In the genomic region with DNA sequence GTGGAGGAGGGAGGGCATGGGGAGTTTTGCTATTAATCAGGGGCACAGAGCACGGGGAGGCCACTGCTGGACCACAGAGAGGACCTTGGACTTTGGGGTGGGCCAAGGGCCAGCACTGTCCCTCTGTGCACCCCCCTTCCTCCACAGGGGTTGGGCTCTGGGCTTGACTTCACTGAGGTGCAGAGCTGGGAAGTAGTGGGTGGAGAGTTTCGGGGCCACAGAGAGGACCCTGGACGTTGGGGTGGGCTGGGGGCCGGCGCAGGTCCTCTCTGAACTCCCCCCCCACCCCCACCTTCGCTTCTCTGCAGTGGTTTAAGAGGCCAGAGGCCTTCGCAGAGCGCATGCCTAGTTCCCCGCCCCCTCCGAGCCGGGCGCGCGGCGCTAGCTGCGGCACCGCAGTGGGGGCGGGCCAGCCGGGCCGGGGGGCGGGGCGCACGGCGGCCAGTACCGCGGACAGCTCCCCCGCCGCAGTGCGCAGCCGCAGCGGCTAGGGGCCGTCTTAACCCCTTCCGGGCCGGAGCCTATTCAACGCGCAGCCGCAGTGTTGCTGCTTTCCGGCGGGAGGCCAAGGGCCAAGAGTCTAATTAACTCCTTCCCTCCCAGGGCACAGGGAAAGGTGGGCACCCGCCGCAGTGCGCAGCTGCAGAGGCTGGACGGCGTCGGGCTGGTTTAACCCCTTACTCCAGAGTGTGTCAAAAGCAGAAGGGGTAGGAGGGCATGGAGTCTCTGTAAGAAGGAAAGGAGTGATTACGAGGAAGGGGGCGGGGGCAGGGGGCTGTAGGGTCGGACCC, we compare ENCODE assay signal across 8 cellular contexts. TPM values are rescaled to one million over a fixed set of nuclear protein-coding genes. Genes with fewer than 3 reads are reported as not detected.
DNase-seq lines count a peak whose midpoint lies in the region; ATAC-seq and TF ChIP-seq lines count a peak whose summit lies in the region.

No MANE protein-coding gene starts in this region.

- intact Hi-C loops in left ventricle myocardium inferior (cut with micrococcal nuclease), result no loop called here

- no peaks in the 10 kb centered on the region for H3K36me3 ChIP-seq in left ventricle myocardium inferior

- ATAC-seq in HG02840 (IDR thresholded peaks at IDR 0.05; ENCODE audit: low FRiP score, unreplicated experiment) (no peak), HG02610 (IDR thresholded peaks at IDR 0.05; ENCODE audit: unreplicated experiment) (no peak)

- no peaks in the 10 kb centered on the region for H3K9me3 ChIP-seq in left ventricle myocardium inferior (replicated peaks)

- H3K4me3 ChIP-seq in left ventricle myocardium inferior, result peak overlapping the region; percentile 41

- peaks cover 49% of the 10 kb centered on the region for H3K27me3 ChIP-seq in left ventricle myocardium inferior (ENCODE audit: low read depth)

- H3K27ac ChIP-seq in left ventricle myocardium inferior (replicated peaks), result no peak overlapping the region

- peaks cover 36% of the 10 kb centered on the region for H3K4me1 ChIP-seq in left ventricle myocardium inferior

- DNase-seq in DMS79 (lab: John Stamatoyannopoulos, UW) (peak; percentile 90), NAMALWA (ENCODE audit: low spot score) (peak; percentile 86), SHP77 (lab: John Stamatoyannopoulos, UW) (peak; percentile 93), left ventricle myocardium inferior (peak; percentile 62), retina (peak; percentile 89)
- peak; percentile 41 for DNase-seq in activated gamma-delta T cell treated with anti-CD3 and anti-CD28 coated beads, Interleukin-2, amount 50 U/mL, for 16 hours (ENCODE audit: low read depth)

- no peak for TF ChIP-seq CTCF in left ventricle myocardium inferior (IDR thresholded peaks at IDR 0.05; ENCODE audit: borderline replicate concordance)

RNA-seq across cellular contexts. Expression of a gene that starts 3.7 kb away (rescaled TPM):
- total RNA-seq in left ventricle myocardium inferior, result 2.6 TPM

RNA-seq across cellular contexts. Expression of a gene that starts 39.9 kb away (rescaled TPM):
- 0.05 TPM for total RNA-seq in left ventricle myocardium inferior

RNA-seq across cellular contexts. Expression of a gene that starts 50.8 kb away (rescaled TPM):
- 71.6 TPM for total RNA-seq in left ventricle myocardium inferior

RNA-seq across cellular contexts. Expression of a gene that starts 58.6 kb away (rescaled TPM):
- total RNA-seq in left ventricle myocardium inferior, result 10.8 TPM

Comparison
In these comparisons a context has a peak if more than half of its experiments do, and no peak if none do; other contexts are left out.
1. DNase-seq: peak in every context shown above with its lines; median percentile 93 in SHP77; 90 in DMS79; 89 in retina; 86 in NAMALWA; 62 in left ventricle myocardium inferior; 41 in activated gamma-delta T cell treated with anti-CD3 and anti-CD28 coated beads, Interleukin-2, amount 50 U/mL, for 16 hours.